Comparison of ENCODE assay signal across 8 cellular contexts in genomic region chr6:38671885-38672467, GRCh38. TPM values are rescaled to one million over a fixed set of nuclear protein-coding genes. Genes with fewer than 3 reads are reported as not detected.
A peak's percentile ranks its signal among the peaks of the same experiment; 100 is the strongest.
DNase-seq lines count a peak whose midpoint lies in the region; ATAC-seq lines count a peak whose summit lies in the region.

No MANE protein-coding gene starts in this region.

- H3K27me3 Mint-ChIP-seq in activated naive CD4-positive, alpha-beta T cell treated with anti-CD3 and anti-CD28 coated beads, Interleukin-2, amount 50 U/mL, for 24 hours: no peaks in the 10 kb centered on the region

- peaks cover 22% of the 10 kb centered on the region for H3K36me3 Mint-ChIP-seq in activated naive CD4-positive, alpha-beta T cell treated with anti-CD3 and anti-CD28 coated beads, Interleukin-2, amount 50 U/mL, for 24 hours

- H3K4me1 Mint-ChIP-seq in activated naive CD4-positive, alpha-beta T cell treated with anti-CD3 and anti-CD28 coated beads, Interleukin-2, amount 50 U/mL, for 24 hours: peaks cover 37% of the 10 kb centered on the region

- peak overlapping the region; percentile 63 for H3K4me3 Mint-ChIP-seq in activated naive CD4-positive, alpha-beta T cell treated with anti-CD3 and anti-CD28 coated beads, Interleukin-2, amount 50 U/mL, for 24 hours

- no peaks in the 10 kb centered on the region for H3K9me3 Mint-ChIP-seq in activated naive CD4-positive, alpha-beta T cell treated with anti-CD3 and anti-CD28 coated beads, Interleukin-2, amount 50 U/mL, for 24 hours

- DNase-seq in DMS 273 treated with DMSO at 0.1 percent for 48 hours (lab: John Stamatoyannopoulos, UW) (peak; percentile 30), NCI-H82 treated with DMSO at 0.1 percent for 48 hours (lab: John Stamatoyannopoulos, UW; ENCODE audit: unreplicated experiment) (peak; percentile 18), glomerular visceral epithelial cell (ENCODE audit: extremely low spot score) (peak; percentile 53), retina (peak; percentile 8), ureter (ENCODE audit: low spot score) (no peak)

- ATAC-seq in GM18909 (IDR thresholded peaks at IDR 0.05; ENCODE audit: poor library complexity, unreplicated experiment) (peak; percentile 86), HG03196 (IDR thresholded peaks at IDR 0.05; ENCODE audit: unreplicated experiment) (peak; percentile 84)

- peak overlapping the region; percentile 97 for H3K27ac Mint-ChIP-seq in activated naive CD4-positive, alpha-beta T cell treated with anti-CD3 and anti-CD28 coated beads, Interleukin-2, amount 50 U/mL, for 24 hours

RNA-seq across cellular contexts. Expression of gene GLO1, which starts 31.0 kb away (rescaled TPM):
- 74.5 TPM for total RNA-seq in ureter

RNA-seq across cellular contexts. Expression of gene BTBD9, which starts 32.2 kb away (rescaled TPM):
- total RNA-seq in ureter: 42.5 TPM

RNA-seq across cellular contexts. Expression of gene DNAH8, which starts 43.1 kb away (rescaled TPM):
- total RNA-seq in ureter: 0.13 TPM
